1 cellular context compared by ENCODE assay signal in genomic region chr17:81514735-81515529, GRCh38.
TF ChIP-seq lines count a peak whose summit lies in the region.

No MANE protein-coding gene starts in this region.

TF ChIP-seq in HepG2, 621 proteins besides CTCF, POLR2A, EP300 and RAD21 (continues in another document):
- no peak for TF ChIP-seq SP140L (CRISPR knock-in tag; IDR thresholded peaks at IDR 0.05; ENCODE audit: borderline replicate concordance)
- TF ChIP-seq, protein P1, sequence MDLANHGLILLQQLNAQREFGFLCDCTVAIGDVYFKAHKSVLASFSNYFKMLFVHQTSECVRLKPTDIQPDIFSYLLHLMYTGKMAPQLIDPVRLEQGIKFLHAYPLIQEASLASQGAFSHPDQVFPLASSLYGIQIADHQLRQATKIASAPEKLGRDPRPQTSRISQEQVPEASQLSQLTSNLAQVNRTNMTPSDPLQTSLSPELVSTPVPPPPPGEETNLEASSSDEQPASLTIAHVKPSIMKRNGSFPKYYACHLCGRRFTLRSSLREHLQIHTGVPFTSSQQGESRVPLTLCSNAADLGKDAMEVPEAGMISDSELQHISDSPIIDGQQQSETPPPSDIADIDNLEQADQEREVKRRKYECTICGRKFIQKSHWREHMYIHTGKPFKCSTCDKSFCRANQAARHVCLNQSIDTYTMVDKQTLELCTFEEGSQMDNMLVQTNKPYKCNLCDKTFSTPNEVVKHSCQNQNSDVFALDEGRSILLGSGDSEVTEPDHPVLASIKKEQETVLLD (CRISPR knock-in tag; IDR thresholded peaks at IDR 0.05; ENCODE audit: low read depth), result peak; percentile 100
- 0 out of 2 replicates have a peak, but pooled peaks have one; percentile 18 for TF ChIP-seq SP5 (CRISPR knock-in tag; IDR thresholded peaks at IDR 0.05; ENCODE audit: borderline replicate concordance, low read depth)
- TF ChIP-seq POLR2G (IDR thresholded peaks at IDR 0.05; ENCODE audit: low read depth, low read length), result peak; percentile 62
- peak; percentile 100 for TF ChIP-seq KLF9 (CRISPR knock-in tag; IDR thresholded peaks at IDR 0.05; ENCODE audit: low read depth)
- no peak for TF ChIP-seq IRX3 (CRISPR knock-in tag; IDR thresholded peaks at IDR 0.05; ENCODE audit: borderline replicate concordance, low read depth)
- TF ChIP-seq ZFP90 (CRISPR knock-in tag; IDR thresholded peaks at IDR 0.05; ENCODE audit: borderline replicate concordance), result peak; percentile 83; the same call in 1 of the 2 replicates
- TF ChIP-seq, protein P2, sequence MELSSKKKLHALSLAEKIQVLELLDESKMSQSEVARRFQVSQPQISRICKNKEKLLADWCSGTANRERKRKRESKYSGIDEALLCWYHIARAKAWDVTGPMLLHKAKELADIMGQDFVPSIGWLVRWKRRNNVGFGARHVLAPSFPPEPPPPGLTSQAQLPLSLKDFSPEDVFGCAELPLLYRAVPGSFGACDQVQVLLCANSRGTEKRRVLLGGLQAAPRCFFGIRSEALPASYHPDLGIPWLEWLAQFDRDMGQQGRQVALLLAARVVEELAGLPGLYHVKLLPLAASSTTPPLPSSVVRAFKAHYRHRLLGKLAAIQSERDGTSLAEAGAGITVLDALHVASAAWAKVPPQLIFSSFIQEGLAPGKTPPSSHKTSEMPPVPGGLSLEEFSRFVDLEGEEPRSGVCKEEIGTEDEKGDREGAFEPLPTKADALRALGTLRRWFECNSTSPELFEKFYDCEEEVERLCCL (CRISPR knock-in tag; IDR thresholded peaks at IDR 0.05; ENCODE audit: borderline replicate concordance), result no peak
- TF ChIP-seq ZNF446 (CRISPR knock-in tag; IDR thresholded peaks at IDR 0.05), result no peak
- TF ChIP-seq CCDC6 (CRISPR knock-in tag; IDR thresholded peaks at IDR 0.05), result peak; percentile 36; the same call in 1 of the 2 replicates
- TF ChIP-seq NR3C1 (CRISPR knock-in tag; IDR thresholded peaks at IDR 0.05), result no peak
- TF ChIP-seq ZNF484 (CRISPR knock-in tag; IDR thresholded peaks at IDR 0.05; ENCODE audit: borderline replicate concordance, low read depth), result no peak
- TF ChIP-seq TARDBP (CRISPR knock-in tag; IDR thresholded peaks at IDR 0.05), result 0 out of 2 replicates have a peak, but pooled peaks have one; percentile 26
- TF ChIP-seq GATAD2A (CRISPR knock-in tag; IDR thresholded peaks at IDR 0.05), result 0 out of 2 replicates have a peak, but pooled peaks have one; percentile 24
- TF ChIP-seq ELF1 (CRISPR knock-in tag; IDR thresholded peaks at IDR 0.05), result peak; percentile 67
- 0 out of 2 replicates have a peak, but pooled peaks have one; percentile 58 for TF ChIP-seq ZMAT3 (CRISPR knock-in tag; conservative IDR thresholded peaks at IDR 0.05)
- TF ChIP-seq MXI1 (IDR thresholded peaks at IDR 0.05; ENCODE audit: borderline replicate concordance, low read depth, low read length), result no peak; the same call in 2 of the 3 replicates
- TF ChIP-seq, protein P3, sequence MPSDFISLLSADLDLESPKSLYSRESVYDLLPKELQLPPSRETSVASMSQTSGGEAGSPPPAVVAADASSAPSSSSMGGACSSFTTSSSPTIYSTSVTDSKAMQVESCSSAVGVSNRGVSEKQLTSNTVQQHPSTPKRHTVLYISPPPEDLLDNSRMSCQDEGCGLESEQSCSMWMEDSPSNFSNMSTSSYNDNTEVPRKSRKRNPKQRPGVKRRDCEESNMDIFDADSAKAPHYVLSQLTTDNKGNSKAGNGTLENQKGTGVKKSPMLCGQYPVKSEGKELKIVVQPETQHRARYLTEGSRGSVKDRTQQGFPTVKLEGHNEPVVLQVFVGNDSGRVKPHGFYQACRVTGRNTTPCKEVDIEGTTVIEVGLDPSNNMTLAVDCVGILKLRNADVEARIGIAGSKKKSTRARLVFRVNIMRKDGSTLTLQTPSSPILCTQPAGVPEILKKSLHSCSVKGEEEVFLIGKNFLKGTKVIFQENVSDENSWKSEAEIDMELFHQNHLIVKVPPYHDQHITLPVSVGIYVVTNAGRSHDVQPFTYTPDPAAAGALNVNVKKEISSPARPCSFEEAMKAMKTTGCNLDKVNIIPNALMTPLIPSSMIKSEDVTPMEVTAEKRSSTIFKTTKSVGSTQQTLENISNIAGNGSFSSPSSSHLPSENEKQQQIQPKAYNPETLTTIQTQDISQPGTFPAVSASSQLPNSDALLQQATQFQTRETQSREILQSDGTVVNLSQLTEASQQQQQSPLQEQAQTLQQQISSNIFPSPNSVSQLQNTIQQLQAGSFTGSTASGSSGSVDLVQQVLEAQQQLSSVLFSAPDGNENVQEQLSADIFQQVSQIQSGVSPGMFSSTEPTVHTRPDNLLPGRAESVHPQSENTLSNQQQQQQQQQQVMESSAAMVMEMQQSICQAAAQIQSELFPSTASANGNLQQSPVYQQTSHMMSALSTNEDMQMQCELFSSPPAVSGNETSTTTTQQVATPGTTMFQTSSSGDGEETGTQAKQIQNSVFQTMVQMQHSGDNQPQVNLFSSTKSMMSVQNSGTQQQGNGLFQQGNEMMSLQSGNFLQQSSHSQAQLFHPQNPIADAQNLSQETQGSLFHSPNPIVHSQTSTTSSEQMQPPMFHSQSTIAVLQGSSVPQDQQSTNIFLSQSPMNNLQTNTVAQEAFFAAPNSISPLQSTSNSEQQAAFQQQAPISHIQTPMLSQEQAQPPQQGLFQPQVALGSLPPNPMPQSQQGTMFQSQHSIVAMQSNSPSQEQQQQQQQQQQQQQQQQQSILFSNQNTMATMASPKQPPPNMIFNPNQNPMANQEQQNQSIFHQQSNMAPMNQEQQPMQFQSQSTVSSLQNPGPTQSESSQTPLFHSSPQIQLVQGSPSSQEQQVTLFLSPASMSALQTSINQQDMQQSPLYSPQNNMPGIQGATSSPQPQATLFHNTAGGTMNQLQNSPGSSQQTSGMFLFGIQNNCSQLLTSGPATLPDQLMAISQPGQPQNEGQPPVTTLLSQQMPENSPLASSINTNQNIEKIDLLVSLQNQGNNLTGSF (CRISPR knock-in tag; IDR thresholded peaks at IDR 0.05), result peak; percentile 74; the same call in 1 of the 2 replicates
- no peak for TF ChIP-seq ZIK1 (CRISPR knock-in tag; IDR thresholded peaks at IDR 0.05; ENCODE audit: borderline replicate concordance, low read depth)
- 0 out of 2 replicates have a peak, but pooled peaks have one; percentile 54 for TF ChIP-seq AHR (CRISPR knock-in tag; IDR thresholded peaks at IDR 0.05)
- 0 out of 2 replicates have a peak, but pooled peaks have one; percentile 57 for TF ChIP-seq ZNF782 (CRISPR knock-in tag; IDR thresholded peaks at IDR 0.05; ENCODE audit: borderline replicate concordance)
- TF ChIP-seq GMEB1 (CRISPR knock-in tag; IDR thresholded peaks at IDR 0.05; ENCODE audit: borderline replicate concordance), result peak; percentile 17; the same call in 1 of the 2 replicates
- TF ChIP-seq NFYC (CRISPR knock-in tag; IDR thresholded peaks at IDR 0.05), result no peak
- TF ChIP-seq, protein P4, sequence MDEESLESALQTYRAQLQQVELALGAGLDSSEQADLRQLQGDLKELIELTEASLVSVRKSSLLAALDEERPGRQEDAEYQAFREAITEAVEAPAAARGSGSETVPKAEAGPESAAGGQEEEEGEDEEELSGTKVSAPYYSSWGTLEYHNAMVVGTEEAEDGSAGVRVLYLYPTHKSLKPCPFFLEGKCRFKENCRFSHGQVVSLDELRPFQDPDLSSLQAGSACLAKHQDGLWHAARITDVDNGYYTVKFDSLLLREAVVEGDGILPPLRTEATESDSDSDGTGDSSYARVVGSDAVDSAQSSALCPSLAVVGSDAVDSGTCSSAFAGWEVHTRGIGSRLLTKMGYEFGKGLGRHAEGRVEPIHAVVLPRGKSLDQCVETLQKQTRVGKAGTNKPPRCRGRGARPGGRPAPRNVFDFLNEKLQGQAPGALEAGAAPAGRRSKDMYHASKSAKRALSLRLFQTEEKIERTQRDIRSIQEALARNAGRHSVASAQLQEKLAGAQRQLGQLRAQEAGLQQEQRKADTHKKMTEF (CRISPR knock-in tag; IDR thresholded peaks at IDR 0.05), result peak; percentile 54; the same call in 1 of the 2 replicates
- no peak for TF ChIP-seq ZNF121 (CRISPR knock-in tag; IDR thresholded peaks at IDR 0.05)
- TF ChIP-seq ZNF773 (CRISPR knock-in tag; IDR thresholded peaks at IDR 0.05; ENCODE audit: borderline replicate concordance), result peak; percentile 74; the same call in 1 of the 2 replicates
- TF ChIP-seq ELF3 (CRISPR knock-in tag; IDR thresholded peaks at IDR 0.05), result peak; percentile 21; the same call in 1 of the 2 replicates
- peak; percentile 73; the same call in 1 of the 2 replicates for TF ChIP-seq ERF (CRISPR knock-in tag; IDR thresholded peaks at IDR 0.05)
- TF ChIP-seq YEATS4 (CRISPR knock-in tag; IDR thresholded peaks at IDR 0.05; ENCODE audit: borderline replicate concordance), result peak; percentile 59; the same call in 1 of the 2 replicates
- TF ChIP-seq NFYB (CRISPR knock-in tag; IDR thresholded peaks at IDR 0.05), result 0 out of 2 replicates have a peak, but pooled peaks have one; percentile 3
- peak; percentile 17; the same call in 1 of the 2 replicates for TF ChIP-seq HDAC2 (CRISPR knock-in tag; IDR thresholded peaks at IDR 0.05)
- TF ChIP-seq KLF12 (CRISPR knock-in tag; IDR thresholded peaks at IDR 0.05; ENCODE audit: borderline replicate concordance), result peak; percentile 55; the same call in 1 of the 2 replicates
- TF ChIP-seq SMYD3 (CRISPR knock-in tag; IDR thresholded peaks at IDR 0.05), result no peak
- TF ChIP-seq, protein P5, sequence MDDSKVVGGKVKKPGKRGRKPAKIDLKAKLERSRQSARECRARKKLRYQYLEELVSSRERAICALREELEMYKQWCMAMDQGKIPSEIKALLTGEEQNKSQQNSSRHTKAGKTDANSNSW (CRISPR knock-in tag; IDR thresholded peaks at IDR 0.05; ENCODE audit: borderline replicate concordance), result no peak
- no peak; the same call in 1 of the 2 replicates for TF ChIP-seq TFDP1 (CRISPR knock-in tag; IDR thresholded peaks at IDR 0.05; ENCODE audit: borderline replicate concordance)
- peak; percentile 54 for TF ChIP-seq IKZF4 (CRISPR knock-in tag; IDR thresholded peaks at IDR 0.05; ENCODE audit: borderline replicate concordance, low read depth, not compliant biosample characterization)
- 0 out of 2 replicates have a peak, but pooled peaks have one; percentile 14 for TF ChIP-seq HMG20B (CRISPR knock-in tag; conservative IDR thresholded peaks at IDR 0.05)
- 0 out of 2 replicates have a peak, but pooled peaks have one; percentile 57 for TF ChIP-seq KLF6 (CRISPR knock-in tag; IDR thresholded peaks at IDR 0.05)
- TF ChIP-seq SAP130 (CRISPR knock-in tag; IDR thresholded peaks at IDR 0.05; ENCODE audit: low read depth), result peak; percentile 91
